In the genomic region with DNA sequence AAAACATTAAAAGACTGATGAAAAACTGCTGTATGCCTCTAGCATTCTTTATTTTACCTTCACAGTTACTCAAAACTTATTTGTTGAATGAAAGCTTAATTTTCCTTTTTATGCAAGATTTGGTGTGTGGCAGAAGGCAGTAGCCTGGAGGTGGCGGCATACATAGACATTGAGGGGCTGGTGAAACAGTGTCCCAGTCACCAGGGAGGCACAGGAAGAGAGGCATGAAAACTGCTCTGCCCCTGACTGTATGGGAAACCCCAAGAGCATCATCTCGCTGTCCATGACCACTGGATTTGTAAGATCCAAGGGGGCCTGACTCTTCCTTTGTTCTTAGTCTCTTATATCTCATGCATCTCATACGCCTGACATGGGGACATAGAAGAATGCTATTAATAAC, we compare ENCODE assay signal across 27 cellular contexts.
"Had no signal": no experiment of that assay in that cellular context is flagged by ENCODE, and none has a peak within 500 bp of the region (broad histone marks: within the 10 kb centered on the region; RNA-seq: fewer than 3 reads in every experiment).

No MANE protein-coding gene starts in this region.

- H3K4me3 Mint-ChIP-seq: naive B cell; naive thymus-derived CD8-positive, alpha-beta T cell had no signal

- H3K27me3 ChIP-seq: esophagus squamous epithelium, gastrocnemius medialis, left lung had no signal

- DNase-seq: dermis blood vessel endothelial cell; dorsolateral prefrontal cortex; effector CD4-positive, alpha-beta T cell; effector memory CD4-positive, alpha-beta T cell; erythroblast; esophagus squamous epithelium; foreskin fibroblast; foreskin melanocyte; gastrocnemius medialis; head of caudate nucleus; heart right ventricle; hippocampal formation; left cardiac atrium; left lung; left ventricle myocardium superior; lower lobe of right lung; mesenchymal stem cell; mucosa of descending colon; naive B cell; naive thymus-derived CD8-positive, alpha-beta T cell had no signal

- H3K4me3 ChIP-seq: coronary artery, dorsolateral prefrontal cortex, esophagus squamous epithelium, gastrocnemius medialis, heart right ventricle, left lung, lower lobe of right lung, mucosa of descending colon had no signal

- H3K36me3 Mint-ChIP-seq: naive B cell; naive thymus-derived CD8-positive, alpha-beta T cell had no signal

- H3K4me1 Mint-ChIP-seq: naive B cell; naive thymus-derived CD8-positive, alpha-beta T cell had no signal

- H3K27ac Mint-ChIP-seq: naive B cell; naive thymus-derived CD8-positive, alpha-beta T cell had no signal

- H3K27me3 Mint-ChIP-seq: naive B cell had no signal

- ATAC-seq: esophagus mucosa; gastrocnemius medialis; heart right ventricle; left cardiac atrium; left lung; left ventricle myocardium superior; lower lobe of right lung; mucosa of descending colon; naive thymus-derived CD8-positive, alpha-beta T cell had no signal

- H3K9me3 Mint-ChIP-seq: naive B cell had no signal

- FAIRE-seq: colon, endothelial cell of umbilical vein, islet of Langerhans, keratinocyte had no signal

- H3K9me3 ChIP-seq: esophagus squamous epithelium, gastrocnemius medialis, heart right ventricle, left lung, lower lobe of right lung, mucosa of descending colon had no signal

- H3K36me3 ChIP-seq: esophagus squamous epithelium, gastrocnemius medialis, heart right ventricle, left lung, lower lobe of right lung had no signal

- H3K27ac ChIP-seq: coronary artery, dorsolateral prefrontal cortex, epithelial cell of prostate, esophagus squamous epithelium, gastrocnemius medialis, heart right ventricle, left lung, lower lobe of right lung had no signal

- H3K4me1 ChIP-seq: esophagus squamous epithelium, gastrocnemius medialis, heart right ventricle, left lung, lower lobe of right lung had no signal
